1 cellular context compared by ENCODE assay signal in genomic region chr2:241655516-241656189, GRCh38.
TF ChIP-seq lines count a peak whose summit lies in the region.

No MANE protein-coding gene starts in this region.

TF ChIP-seq in HepG2, 621 proteins besides CTCF, POLR2A, EP300 and RAD21:
- TF ChIP-seq NBN (conservative IDR thresholded peaks at IDR 0.05) (no peak), ZFP62 (CRISPR knock-in tag; IDR thresholded peaks at IDR 0.05) (no peak), ZNF331 (CRISPR knock-in tag; IDR thresholded peaks at IDR 0.05) (no peak), HBP1 (CRISPR knock-in tag; IDR thresholded peaks at IDR 0.05; ENCODE audit: low read depth) (no peak), SYNCRIP (IDR thresholded peaks at IDR 0.05; ENCODE audit: insufficient read depth, low read depth, low read length) (no peak), IKZF5 (CRISPR knock-in tag; IDR thresholded peaks at IDR 0.05) (no peak), PRPF4 (IDR thresholded peaks at IDR 0.05; ENCODE audit: low read depth, low read length, poor library complexity, severe bottlenecking) (no peak), RARG (CRISPR knock-in tag; IDR thresholded peaks at IDR 0.05; ENCODE audit: low read depth) (no peak), REST (IDR thresholded peaks at IDR 0.05; ENCODE audit: borderline replicate concordance in 1 of 2, low read depth in 1 of 2, low read length in 2 of 2) (no peak)
- TF ChIP-seq, protein P1, sequence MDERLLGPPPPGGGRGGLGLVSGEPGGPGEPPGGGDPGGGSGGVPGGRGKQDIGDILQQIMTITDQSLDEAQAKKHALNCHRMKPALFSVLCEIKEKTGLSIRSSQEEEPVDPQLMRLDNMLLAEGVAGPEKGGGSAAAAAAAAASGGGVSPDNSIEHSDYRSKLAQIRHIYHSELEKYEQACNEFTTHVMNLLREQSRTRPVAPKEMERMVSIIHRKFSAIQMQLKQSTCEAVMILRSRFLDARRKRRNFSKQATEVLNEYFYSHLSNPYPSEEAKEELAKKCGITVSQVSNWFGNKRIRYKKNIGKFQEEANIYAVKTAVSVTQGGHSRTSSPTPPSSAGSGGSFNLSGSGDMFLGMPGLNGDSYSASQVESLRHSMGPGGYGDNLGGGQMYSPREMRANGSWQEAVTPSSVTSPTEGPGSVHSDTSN (CRISPR knock-in tag; IDR thresholded peaks at IDR 0.05) = no peak
